Comparison of ENCODE assay signal across 25 cellular contexts in genomic region chr18:52570975-52571374, GRCh38.
"Had no signal": no experiment of that assay in that cellular context is flagged by ENCODE, and none has a peak within 500 bp of the region (broad histone marks: within the 10 kb centered on the region; RNA-seq: fewer than 3 reads in every experiment).

No MANE protein-coding gene starts in this region.

- H3K9me3 ChIP-seq: sigmoid colon, spleen, thyroid gland had no signal

- H3K4me1 ChIP-seq: body of pancreas, spleen, thyroid gland had no signal

- H3K4me3 ChIP-seq: body of pancreas, cardiac muscle cell, sigmoid colon, spleen, thyroid gland had no signal

- H3K27me3 ChIP-seq: body of pancreas, cardiac muscle cell, sigmoid colon, spleen, thyroid gland had no signal

- ATAC-seq: activated CD4-positive, alpha-beta T cell treated with anti-CD3 and anti-CD28 coated beads for 36 hours; activated T-cell treated with anti-CD3 and anti-CD28 coated beads, Interleukin-2, amount 50 U/mL, for 4 hours; body of pancreas; left ventricle myocardium superior; natural killer cell; T-helper 17 cell had no signal

- H3K27ac ChIP-seq: body of pancreas, cardiac muscle cell, sigmoid colon, spleen, thyroid gland had no signal

- FAIRE-seq: endometrium, frontal cortex had no signal

- H3K36me3 ChIP-seq: cardiac muscle cell, sigmoid colon, spleen, thyroid gland had no signal

- DNase-seq: activated B cell treated with CpG ODN at 0.5 μM for 24 hours; activated CD4-positive, alpha-beta T cell treated with anti-CD3 and anti-CD28 coated beads for 36 hours; activated CD4-positive, alpha-beta T cell treated with anti-CD3 and anti-CD28 coated beads, Interleukin-2, amount 50 U/mL, for 4 hours; activated CD8-positive, alpha-beta memory T cell treated with anti-CD3 and anti-CD28 coated beads, Interleukin-2, amount 50 U/mL, for 48 hours; activated naive CD4-positive, alpha-beta T cell treated with Interleukin-2 at 50 U/mL for 16 hours; activated naive CD8-positive, alpha-beta T cell treated with anti-CD3 and anti-CD28 coated beads for 36 hours; activated T-cell treated with anti-CD3 and anti-CD28 coated beads, Interleukin-2, amount 50 U/mL, for 4 hours; amniotic stem cell; body of pancreas; effector CD4-positive, alpha-beta T cell; glutamatergic neuron; hypothalamus; left ventricle myocardium superior; mammary epithelial cell; natural killer cell; retina; sigmoid colon; spleen; stimulated activated CD4-positive, alpha-beta T cell treated with anti-CD3 and anti-CD28 coated beads, Interleukin-4, amount 100 ng/mL, for 24 hours; stimulated activated naive CD4-positive, alpha-beta T cell treated with Interleukin-2 at 50 U/mL for 16 hours; T-helper 17 cell; thyroid gland had no signal
